14 cellular contexts compared by ENCODE assay signal in genomic region chr6:77173472-77174074, GRCh38.
A peak's percentile ranks its signal among the peaks of the same experiment; 100 is the strongest.
DNase-seq lines count a peak whose midpoint lies in the region; ATAC-seq and TF ChIP-seq lines count a peak whose summit lies in the region.
"Had no signal": no experiment of that assay in that cellular context is flagged by ENCODE, and none has a peak within 500 bp of the region (broad histone marks: within the 10 kb centered on the region; RNA-seq: fewer than 3 reads in every experiment).

No MANE protein-coding gene starts in this region.

- no peaks in the 10 kb centered on the region for H3K4me1 ChIP-seq in OCI-LY3 (ENCODE audit: low read length)
- H3K4me1 ChIP-seq: parathyroid adenoma, thyroid gland had no signal

- no peak overlapping the region for H3K27ac ChIP-seq in OCI-LY3 (ENCODE audit: low read length)
- H3K27ac ChIP-seq: parathyroid adenoma, PC-9, thyroid gland had no signal

- H3K4me2 ChIP-seq in OCI-LY3 (ENCODE audit: low read length): no peak overlapping the region
- H3K4me2 ChIP-seq: PC-9 had no signal

- peaks cover 4% of the 10 kb centered on the region for H3K4me1 Mint-ChIP-seq in osteocyte (ENCODE audit: unreplicated experiment)

- H3K9ac ChIP-seq in OCI-LY3 (ENCODE audit: low read length): no peak overlapping the region
- H3K9ac ChIP-seq: parathyroid adenoma had no signal

- H3K9me3 ChIP-seq in OCI-LY3 (ENCODE audit: insufficient read depth, low read length): no peaks in the 10 kb centered on the region
- H3K9me3 ChIP-seq: thyroid gland had no signal

- peaks cover 6% of the 10 kb centered on the region for H3K27me3 Mint-ChIP-seq in osteocyte (ENCODE audit: unreplicated experiment)

- H3K79me2 ChIP-seq in OCI-LY3 (ENCODE audit: low read length): no peaks in the 10 kb centered on the region
- H3K79me2 ChIP-seq: parathyroid adenoma had no signal

- peak; percentile 2 for DNase-seq in NCI-H146 (lab: John Stamatoyannopoulos, UW)
- DNase-seq in NCI-H146 treated with DMSO at 0.1 percent for 48 hours (lab: John Stamatoyannopoulos, UW; ENCODE audit: unreplicated experiment): no peak
- DNase-seq in epithelial cell of esophagus (ENCODE audit: low read depth): peak; percentile 27
- no peak for DNase-seq in osteocyte (ENCODE audit: extremely low spot score, unreplicated experiment)
- no peak for DNase-seq in DMS79 treated with DMSO at 0.1 percent for 48 hours (lab: John Stamatoyannopoulos, UW)
- no peak for DNase-seq in GM19238 (ENCODE audit: insufficient read length, low spot score)
- DNase-seq: cortex of kidney, Kasumi-1, PC-9, SW 1271, thyroid gland had no signal

- no peak overlapping the region for H3K27ac Mint-ChIP-seq in osteocyte (ENCODE audit: unreplicated experiment)

- peak; percentile 12; the same call in 1 of the 2 replicates for TF ChIP-seq CTCF in OCI-LY3 (IDR thresholded peaks at IDR 0.05; ENCODE audit: low read depth, low read length)
- TF ChIP-seq CTCF in epithelial cell of esophagus (IDR thresholded peaks at IDR 0.05; ENCODE audit: insufficient read depth, low read depth, low read length, missing control alignments): peak; percentile 6
- peak; percentile 18 for TF ChIP-seq CTCF in osteocyte (IDR thresholded peaks at IDR 0.05)

- H3K9me3 Mint-ChIP-seq in osteocyte (ENCODE audit: unreplicated experiment): peaks cover 23% of the 10 kb centered on the region

- ATAC-seq in esophagus mucosa: no peak

- H3K36me3 ChIP-seq in OCI-LY3 (replicated peaks; ENCODE audit: low read depth, low read length): no peaks in the 10 kb centered on the region
- H3K36me3 ChIP-seq: thyroid gland had no signal

- no peak overlapping the region for H3K4me3 Mint-ChIP-seq in osteocyte (ENCODE audit: unreplicated experiment)

- H3K36me3 Mint-ChIP-seq in osteocyte (ENCODE audit: unreplicated experiment): peaks cover 5% of the 10 kb centered on the region

- H4K20me1 ChIP-seq in OCI-LY3 (ENCODE audit: insufficient read depth, low read length): no peaks in the 10 kb centered on the region

- no peaks in the 10 kb centered on the region for H3K27me3 ChIP-seq in OCI-LY3 (ENCODE audit: low read depth, low read length)
- H3K27me3 ChIP-seq: thyroid gland had no signal

- H3K4me3 ChIP-seq in OCI-LY3 (ENCODE audit: low read length) (no peak overlapping the region), epithelial cell of esophagus (ENCODE audit: low read length) (no peak overlapping the region)
- H3K4me3 ChIP-seq: PC-9, thyroid gland had no signal

- H2AFZ ChIP-seq in OCI-LY3 (ENCODE audit: low read depth, low read length): no peak overlapping the region
- H2AFZ ChIP-seq: parathyroid adenoma, PC-9 had no signal

Comparison
In these comparisons a context has a peak if more than half of its experiments do, and no peak if none do; other contexts are left out.
1. DNase-seq: peak in NCI-H146 (single experiment) and epithelial cell of esophagus (single experiment); none in NCI-H146 treated with DMSO at 0.1 percent for 48 hours (single experiment), osteocyte (single experiment), DMS79 treated with DMSO at 0.1 percent for 48 hours (single experiment) and GM19238 (single experiment).
2. Peak in every context shown above with its lines, with median percentiles within 50 percentile points of each other: CTCF ChIP-seq.